ENCODE assay signal across 8 cellular contexts in genomic region chr11:118571584-118572074, GRCh38. TPM values are rescaled to one million over a fixed set of nuclear protein-coding genes. Genes with fewer than 3 reads are reported as not detected.
DNase-seq lines count a peak whose midpoint lies in the region; ATAC-seq, FAIRE-seq and TF ChIP-seq lines count a peak whose summit lies in the region.
"Not testable (repeated sequence)": the region's sequence is repeated elsewhere in the genome, so short reads cannot be mapped to it uniquely, and the experiment has no call there.

No MANE protein-coding gene starts in this region.

- not testable (repeated sequence) for H3K36me3 ChIP-seq in BE2C; WERI-Rb-1; mucosa of rectum (ENCODE audit: control insufficient read depth in 2 of 2, insufficient read depth in 2 of 2, low read length in 2 of 2)
- peaks cover 16% of the 10 kb centered on the region for H3K36me3 ChIP-seq in K562 (ENCODE audit: control insufficient read depth, insufficient read depth, low read length)

- WGBS in K562 (ENCODE audit: insufficient coverage, low coverage, missing lambda C conversion rate) = 79% methylated on average over 12 of the region's 18 CpGs

- H3K4me3 Mint-ChIP-seq in glutamatergic neuron (ENCODE audit: unreplicated experiment) = peak overlapping the region; percentile 97

- not testable (repeated sequence) for TF ChIP-seq POLR2A in K562 (conservative IDR thresholded peaks at IDR 0.05)

- intact Hi-C loops in K562 (cut with micrococcal nuclease) = loop anchor here (2.0 kb wide), 1 partner anchor 33 kb away; no protein-coding TSS in a partner anchor

- peaks cover 43% of the 10 kb centered on the region for H3K79me2 ChIP-seq in K562 (ENCODE audit: control insufficient read depth, insufficient read depth, low read length)

- H4K20me1 ChIP-seq in K562 (replicated peaks; ENCODE audit: control insufficient read depth, insufficient read depth, low read length) = peaks cover 19% of the 10 kb centered on the region; the same call in 1 of the 2 replicates

- peak overlapping the region; percentile 95 for H2AFZ ChIP-seq in K562 (ENCODE audit: low read depth, low read length)

- H3K9me1 ChIP-seq in K562 (ENCODE audit: control insufficient read depth, insufficient read depth, low read length) = not testable (repeated sequence)

- TF ChIP-seq RAD21 in K562 (CRISPR knock-in tag; conservative IDR thresholded peaks at IDR 0.05 in 1 of 2, IDR thresholded peaks at IDR 0.05 in 1 of 2) = not testable (repeated sequence)

- not testable (repeated sequence) for FAIRE-seq in K562 (lab: Jason Lieb, UNC)

- not testable (repeated sequence) for BruUV-seq in K562 (replicated peaks; lab: Mats Ljungman, UMichigan)

- not testable (repeated sequence) for H3K27me3 ChIP-seq in BE2C; WERI-Rb-1 (ENCODE audit: insufficient read depth, low read depth, severe bottlenecking); K562 (ENCODE audit: control insufficient read depth in 2 of 2, insufficient read depth in 2 of 2, low read length in 2 of 2); mucosa of rectum (ENCODE audit: control insufficient read depth in 2 of 2, insufficient read depth in 2 of 2, low read length in 2 of 2)

- H3K27me3 Mint-ChIP-seq in glutamatergic neuron (ENCODE audit: unreplicated experiment) = not testable (repeated sequence)

- H3K27ac ChIP-seq in WERI-Rb-1 (peak overlapping the region; percentile 98), K562 (ENCODE audit: extremely low read depth, low read depth, low read length) (peak overlapping the region; percentile 94; the same call in 2 of the 3 replicates), mucosa of rectum (ENCODE audit: low read depth in 2 of 2, low read length in 2 of 2) (peak overlapping the region; percentile 96 to 97)

- H3K4me1 Mint-ChIP-seq in glutamatergic neuron (ENCODE audit: low read depth, unreplicated experiment) = not testable (repeated sequence)

- not testable (repeated sequence) for TF ChIP-seq CTCF in BE2C (IDR thresholded peaks at IDR 0.05; ENCODE audit: low read depth, low read length); WERI-Rb-1 (IDR thresholded peaks at IDR 0.05; ENCODE audit: low read depth, low read length); K562 (IDR thresholded peaks at IDR 0.05 in 2 of 3, conservative IDR thresholded peaks at IDR 0.05 in 1 of 3; ENCODE audit: insufficient read depth in 2 of 3, low read depth in 1 of 3, low read length in 3 of 3); glutamatergic neuron (IDR thresholded peaks at IDR 0.05; ENCODE audit: partially characterized antibody, unreplicated experiment)

- H3K4me3 ChIP-seq in BE2C (ENCODE audit: low read depth, low read length) (peak overlapping the region; percentile 78), WERI-Rb-1 (ENCODE audit: low read depth, low read length) (peak overlapping the region; percentile 97), mucosa of rectum (ENCODE audit: low read length in 2 of 2) (peak overlapping the region; percentile 89 to 98)
- H3K4me3 ChIP-seq in K562 = not testable (repeated sequence)

- not testable (repeated sequence) for H3K4me1 ChIP-seq in BE2C; mucosa of rectum (ENCODE audit: control insufficient read depth in 2 of 2, insufficient read depth in 2 of 2, low read length in 2 of 2)
- peaks cover 4 to 10% of the 10 kb centered on the region in 2 experiments for H3K4me1 ChIP-seq in K562 (replicated peaks in 1 of 2; ENCODE audit: control insufficient read depth in 2 of 2, insufficient read depth in 2 of 2, low read length in 2 of 2)

- not testable (repeated sequence) for DNase-seq in BE2C; WERI-Rb-1; K562 (ENCODE audit: extremely low read depth in 1 of 4, low spot score in 3 of 4); glutamatergic neuron
- peak; percentile 11 for DNase-seq in KBM-7
- peak; percentile 11 for DNase-seq in stimulated activated CD4-positive, alpha-beta T cell treated with anti-CD3 and anti-CD28 coated beads, Interleukin-4, amount 100 ng/mL, for 1 hour

- peak overlapping the region; percentile 60 for H3K4me2 ChIP-seq in K562 (ENCODE audit: insufficient read depth, low read length)

- H3K9me3 Mint-ChIP-seq in glutamatergic neuron (ENCODE audit: unreplicated experiment) = not testable (repeated sequence)

- not testable (repeated sequence) for H3K9ac ChIP-seq in K562 (ENCODE audit: insufficient read depth in 1 of 2, low read depth in 2 of 2, low read length in 2 of 2)
- peak overlapping the region; percentile 70 to 99 for H3K9ac ChIP-seq in mucosa of rectum (ENCODE audit: low read depth in 1 of 2, low read length in 2 of 2)

- peak overlapping the region; percentile 81 for H3K27ac Mint-ChIP-seq in glutamatergic neuron (ENCODE audit: unreplicated experiment)

- peak; percentile 5 for ATAC-seq in GM21515 (IDR thresholded peaks at IDR 0.05; ENCODE audit: unreplicated experiment)
- not testable (repeated sequence) for ATAC-seq in K562

- in situ Hi-C loops in KBM-7 (cut with MboI; ENCODE audit: low pct_unique_long_range_greater_than_20kb, low sequenced_read_pairs); K562 (cut with MboI): not testable (repeated sequence)

- CTCF ChIA-PET in K562 (lab: Yijun Ruan, JAX; ENCODE audit: low intra/inter-chr PET ratio) = not testable (repeated sequence)

- POLR2A ChIA-PET in K562 (lab: Yijun Ruan, JAX) = interaction anchor here (0.6 to 2.3 kb wide), 6 partner anchors 12 to 308 kb away, joined by 3 to 9 read pairs (median 4); partner anchors contain the start of gene TMEM25

- H3K36me3 Mint-ChIP-seq in glutamatergic neuron (ENCODE audit: unreplicated experiment) = not testable (repeated sequence)

- not testable (repeated sequence) for TF ChIP-seq EP300 in K562 (IDR thresholded peaks at IDR 0.05; ENCODE audit: low read length)

- H3K9me3 ChIP-seq in BE2C; WERI-Rb-1 (ENCODE audit: severe bottlenecking); K562 (replicated peaks; ENCODE audit: control insufficient read depth, insufficient read depth, low read depth, low read length); mucosa of rectum (ENCODE audit: control insufficient read depth in 2 of 2, low read length in 2 of 2): not testable (repeated sequence)

RNA-seq across cellular contexts. Expression of gene ARCN1, which starts 0.6 kb away (rescaled TPM):
- 143 TPM for polyA plus RNA-seq in BE2C (2012; ENCODE audit: insufficient read depth, insufficient read length, low read depth)
- total RNA-seq in K562 (2011; cell fraction: chromatin; rRNA removed; ENCODE audit: low replicate concordance) = 33.0 and 70.2 TPM in 2 replicates
- 25.1 and 26.7 TPM in 2 replicates for total RNA-seq in K562 (2011; cell fraction: nucleolus; rRNA removed)
- total RNA-seq in K562 (2011; cell fraction: nucleoplasm; rRNA removed) = 50.7 and 82.0 TPM in 2 replicates
- total RNA-seq in K562 (2014; rRNA removed) (47.4 and 50.4 TPM in 2 replicates), K562 (2014; rRNA removed; fragmentation: Illumina TruSeq; extraction: Trizol) (76.4 and 87.6 TPM in 2 replicates), K562 (2015; rRNA removed; fragmentation: Illumina TruSeq; extraction: Trizol) (72.3 and 77.9 TPM in 2 replicates), K562 (2021) (87.6 and 94.4 TPM in 2 replicates), glutamatergic neuron (ENCODE audit: unreplicated experiment) (118 TPM)
- polyA plus RNA-seq in K562 (2011; rRNA removed) (224 and 237 TPM in 2 replicates), K562 (2014; fragmentation: Illumina TruSeq; extraction: Trizol) (109 and 126 TPM in 2 replicates), K562 (2014; fragmentation: Nextera tagmentation; extraction: Ambion mirVana) (10 to 100 TPM; 30.0 to 43.5 TPM), K562 (2014; rRNA removed) (75.8 and 81.0 TPM in 2 replicates)
- polyA plus RNA-seq in K562 (2011; cell fraction: cytosol; rRNA removed) = 136 and 284 TPM in 2 replicates
- polyA plus RNA-seq in K562 (2011; cell fraction: nucleus; rRNA removed) = 27.6 and 58.6 TPM in 2 replicates
- polyA plus RNA-seq in K562 (2012) = 72.5 and 103 TPM in 2 replicates
- 236 and 317 TPM in 2 replicates for polyA minus RNA-seq in K562 (2011; rRNA and poly(A)+ RNA removed)
- polyA minus RNA-seq in K562 (2011; cell fraction: cytosol; rRNA and poly(A)+ RNA removed) = 88.0 and 104 TPM in 2 replicates
- polyA minus RNA-seq in K562 (2011; cell fraction: nucleus; rRNA and poly(A)+ RNA removed) = 8.8 and 22.3 TPM in 2 replicates

RNA-seq across cellular contexts. Expression of gene IFT46, which starts 5.9 kb away (rescaled TPM):
- polyA plus RNA-seq in BE2C (2012; ENCODE audit: insufficient read depth, insufficient read length, low read depth) = 19.9 TPM
- total RNA-seq in K562 (2011; cell fraction: chromatin; rRNA removed; ENCODE audit: low replicate concordance) = 15.4 and 15.5 TPM in 2 replicates
- total RNA-seq in K562 (2011; cell fraction: nucleolus; rRNA removed) = 7.9 and 8.5 TPM in 2 replicates
- total RNA-seq in K562 (2011; cell fraction: nucleoplasm; rRNA removed) = 11.7 and 12.6 TPM in 2 replicates
- total RNA-seq in K562 (2014; rRNA removed) (11.8 and 12.0 TPM in 2 replicates), K562 (2014; rRNA removed; fragmentation: Illumina TruSeq; extraction: Trizol) (14.3 and 15.2 TPM in 2 replicates), K562 (2015; rRNA removed; fragmentation: Illumina TruSeq; extraction: Trizol) (15.2 and 16.6 TPM in 2 replicates), K562 (2021) (9.9 and 10.1 TPM in 2 replicates), glutamatergic neuron (ENCODE audit: unreplicated experiment) (21.1 TPM)
- polyA plus RNA-seq in K562 (2011; rRNA removed) (16.8 and 30.4 TPM in 2 replicates), K562 (2014; fragmentation: Illumina TruSeq; extraction: Trizol) (15.9 and 18.9 TPM in 2 replicates), K562 (2014; fragmentation: Nextera tagmentation; extraction: Ambion mirVana) (10 to 100 TPM; 24.2 to 29.5 TPM), K562 (2014; rRNA removed) (14.3 and 14.8 TPM in 2 replicates)
- 10.8 and 26.7 TPM in 2 replicates for polyA plus RNA-seq in K562 (2011; cell fraction: cytosol; rRNA removed)
- 8.8 and 20.4 TPM in 2 replicates for polyA plus RNA-seq in K562 (2011; cell fraction: nucleus; rRNA removed)
- 10.6 and 13.5 TPM in 2 replicates for polyA plus RNA-seq in K562 (2012)
- 14.8 and 27.5 TPM in 2 replicates for polyA minus RNA-seq in K562 (2011; rRNA and poly(A)+ RNA removed)
- polyA minus RNA-seq in K562 (2011; cell fraction: cytosol; rRNA and poly(A)+ RNA removed) = 5.8 and 6.4 TPM in 2 replicates
- 2.0 and 6.7 TPM in 2 replicates for polyA minus RNA-seq in K562 (2011; cell fraction: nucleus; rRNA and poly(A)+ RNA removed)

RNA-seq across cellular contexts. Expression of gene PHLDB1, which starts 35.8 kb away (rescaled TPM):
- polyA plus RNA-seq in BE2C (2012; ENCODE audit: insufficient read depth, insufficient read length, low read depth) = 33.9 TPM
- total RNA-seq in K562 (2011; cell fraction: chromatin; rRNA removed; ENCODE audit: low replicate concordance) = 88.0 and 200 TPM in 2 replicates
- total RNA-seq in K562 (2011; cell fraction: nucleolus; rRNA removed) = 71.3 and 79.0 TPM in 2 replicates
- total RNA-seq in K562 (2011; cell fraction: nucleoplasm; rRNA removed) = 93.1 and 134 TPM in 2 replicates
- total RNA-seq in K562 (2014; rRNA removed) = 17.8 and 21.2 TPM in 2 replicates
- 7.7 and 8.5 TPM in 2 replicates for total RNA-seq in K562 (2014; rRNA removed; fragmentation: Illumina TruSeq; extraction: Trizol)
- 12.0 and 12.3 TPM in 2 replicates for total RNA-seq in K562 (2015; rRNA removed; fragmentation: Illumina TruSeq; extraction: Trizol)
- total RNA-seq in K562 (2021) = 27.0 and 28.7 TPM in 2 replicates
- polyA plus RNA-seq in K562 (2011; rRNA removed) = 17.0 and 21.7 TPM in 2 replicates
- polyA plus RNA-seq in K562 (2011; cell fraction: cytosol; rRNA removed) = 16.1 and 27.1 TPM in 2 replicates
- 62.2 and 110 TPM in 2 replicates for polyA plus RNA-seq in K562 (2011; cell fraction: nucleus; rRNA removed)
- 15.6 and 17.0 TPM in 2 replicates for polyA plus RNA-seq in K562 (2012)
- polyA plus RNA-seq in K562 (2014; fragmentation: Illumina TruSeq; extraction: Trizol) = 14.2 and 16.2 TPM in 2 replicates
- 1 to 10 TPM; 2.0 to 3.1 TPM for polyA plus RNA-seq in K562 (2014; fragmentation: Nextera tagmentation; extraction: Ambion mirVana)
- polyA plus RNA-seq in K562 (2014; rRNA removed) = 17.1 and 18.9 TPM in 2 replicates
- 24.4 and 29.0 TPM in 2 replicates for polyA minus RNA-seq in K562 (2011; rRNA and poly(A)+ RNA removed)
- polyA minus RNA-seq in K562 (2011; cell fraction: cytosol; rRNA and poly(A)+ RNA removed) = 20.1 and 22.6 TPM in 2 replicates
- polyA minus RNA-seq in K562 (2011; cell fraction: nucleus; rRNA and poly(A)+ RNA removed) = 34.6 and 34.9 TPM in 2 replicates
- total RNA-seq in glutamatergic neuron (ENCODE audit: unreplicated experiment) = 78.4 TPM

RNA-seq across cellular contexts. Expression of gene TMEM25, which starts 40.6 kb away (rescaled TPM):
- polyA plus RNA-seq in BE2C (2012; ENCODE audit: insufficient read depth, insufficient read length, low read depth) = 31.0 TPM
- total RNA-seq in K562 (2011; cell fraction: chromatin; rRNA removed; ENCODE audit: low replicate concordance) = 15.4 and 39.3 TPM in 2 replicates
- total RNA-seq in K562 (2011; cell fraction: nucleolus; rRNA removed) = 19.7 and 20.1 TPM in 2 replicates
- 15.8 and 18.2 TPM in 2 replicates for total RNA-seq in K562 (2011; cell fraction: nucleoplasm; rRNA removed)
- total RNA-seq in K562 (2014; rRNA removed) (1.5 and 2.1 TPM in 2 replicates), K562 (2014; rRNA removed; fragmentation: Illumina TruSeq; extraction: Trizol) (0.77 and 1.2 TPM in 2 replicates), K562 (2015; rRNA removed; fragmentation: Illumina TruSeq; extraction: Trizol) (1.8 and 2.0 TPM in 2 replicates), K562 (2021) (3.2 TPM in 2 replicates), glutamatergic neuron (ENCODE audit: unreplicated experiment) (76.8 TPM)
- polyA plus RNA-seq in K562 (2011; rRNA removed) (2.2 and 7.1 TPM in 2 replicates), K562 (2014; fragmentation: Illumina TruSeq; extraction: Trizol) (2.7 and 3.4 TPM in 2 replicates), K562 (2014; fragmentation: Nextera tagmentation; extraction: Ambion mirVana) (under 1 TPM; 0.34 to 0.49 TPM), K562 (2014; rRNA removed) (3.8 and 4.3 TPM in 2 replicates)
- 4.0 and 6.3 TPM in 2 replicates for polyA plus RNA-seq in K562 (2011; cell fraction: cytosol; rRNA removed)
- 35.3 and 59.2 TPM in 2 replicates for polyA plus RNA-seq in K562 (2011; cell fraction: nucleus; rRNA removed)
- 1.6 and 4.2 TPM in 2 replicates for polyA plus RNA-seq in K562 (2012)
- polyA minus RNA-seq in K562 (2011; rRNA and poly(A)+ RNA removed) = 4.1 and 5.3 TPM in 2 replicates
- polyA minus RNA-seq in K562 (2011; cell fraction: cytosol; rRNA and poly(A)+ RNA removed) = 2.1 and 6.1 TPM in 2 replicates
- polyA minus RNA-seq in K562 (2011; cell fraction: nucleus; rRNA and poly(A)+ RNA removed) = 11.3 and 17.8 TPM in 2 replicates

RNA-seq across cellular contexts. Expression of gene TTC36, which starts 44.4 kb away (rescaled TPM):
- 4.9 TPM for polyA plus RNA-seq in BE2C (2012; ENCODE audit: insufficient read depth, insufficient read length, low read depth)
- total RNA-seq in K562 (2011; cell fraction: chromatin; rRNA removed; ENCODE audit: low replicate concordance) = not detected in 2 replicates
- 0.66 and 0.83 TPM in 2 replicates for total RNA-seq in K562 (2011; cell fraction: nucleolus; rRNA removed)
- total RNA-seq in K562 (2011; cell fraction: nucleoplasm; rRNA removed) = not detected in 2 replicates
- total RNA-seq in K562 (2014; rRNA removed) (0.78 TPM in 1 of 2 replicates, not detected in the other), K562 (2014; rRNA removed; fragmentation: Illumina TruSeq; extraction: Trizol) (not detected in 2 replicates), K562 (2015; rRNA removed; fragmentation: Illumina TruSeq; extraction: Trizol) (not detected in 2 replicates), K562 (2021) (0.22 and 0.36 TPM in 2 replicates), glutamatergic neuron (ENCODE audit: unreplicated experiment) (1.9 TPM)
- polyA plus RNA-seq in K562 (2011; rRNA removed) (not detected in 2 replicates), K562 (2014; fragmentation: Illumina TruSeq; extraction: Trizol) (not detected in 2 replicates), K562 (2014; fragmentation: Nextera tagmentation; extraction: Ambion mirVana) (not detected), K562 (2014; rRNA removed) (0.23 and 0.59 TPM in 2 replicates)
- polyA plus RNA-seq in K562 (2011; cell fraction: cytosol; rRNA removed) = 0.06 TPM in 1 of 2 replicates, not detected in the other
- polyA plus RNA-seq in K562 (2011; cell fraction: nucleus; rRNA removed) = 0.18 and 0.53 TPM in 2 replicates
- polyA plus RNA-seq in K562 (2012) = 0.14 and 0.15 TPM in 2 replicates
- polyA minus RNA-seq in K562 (2011; rRNA and poly(A)+ RNA removed) = not detected in 2 replicates
- not detected in 2 replicates for polyA minus RNA-seq in K562 (2011; cell fraction: cytosol; rRNA and poly(A)+ RNA removed)
- 0.27 and 0.78 TPM in 2 replicates for polyA minus RNA-seq in K562 (2011; cell fraction: nucleus; rRNA and poly(A)+ RNA removed)
